In genomic region chr12:54185297-54185696, GRCh38 we compare ENCODE assay signal across 1 cellular context.
A peak's percentile ranks its signal among the peaks of the same experiment; 100 is the strongest.
TF ChIP-seq lines count a peak whose summit lies in the region.

No MANE protein-coding gene starts in this region.

TF ChIP-seq in HEK293, 187 proteins besides CTCF, POLR2A, EP300 and RAD21 (continued from another document):
- 0 out of 2 replicates have a peak, but pooled peaks have one; percentile 38 for TF ChIP-seq AEBP2 (tag by site-specific recombination; IDR thresholded peaks at IDR 0.05; ENCODE audit: borderline replicate concordance)
- peak; percentile 62; the same call in 1 of the 2 replicates for TF ChIP-seq ZNF629 (tag by site-specific recombination; IDR thresholded peaks at IDR 0.05)
- 0 out of 2 replicates have a peak, but pooled peaks have one; percentile 60 for TF ChIP-seq ZFP37 (tag by site-specific recombination; IDR thresholded peaks at IDR 0.05)
- peak; percentile 54 for TF ChIP-seq ZNF654 (tag by site-specific recombination; IDR thresholded peaks at IDR 0.05; ENCODE audit: low read depth)
- TF ChIP-seq ZNF223 (tag by site-specific recombination; IDR thresholded peaks at IDR 0.05): peak; percentile 56; the same call in 1 of the 2 replicates
- TF ChIP-seq ZNF394 (tag by site-specific recombination; IDR thresholded peaks at IDR 0.05; ENCODE audit: borderline replicate concordance): peak; percentile 98
- TF ChIP-seq GLI2 (tag by site-specific recombination; IDR thresholded peaks at IDR 0.05; ENCODE audit: borderline replicate concordance, low read depth): peak; percentile 74; the same call in 1 of the 2 replicates
- TF ChIP-seq ZNF501 (tag by site-specific recombination; IDR thresholded peaks at IDR 0.05): 0 out of 2 replicates have a peak, but pooled peaks have one; percentile 18
- peak; percentile 81; the same call in 1 of the 2 replicates for TF ChIP-seq REST (tag by site-specific recombination; IDR thresholded peaks at IDR 0.05)
- TF ChIP-seq ZNF354C (tag by site-specific recombination; IDR thresholded peaks at IDR 0.05; ENCODE audit: borderline replicate concordance, low read depth): 0 out of 2 replicates have a peak, but pooled peaks have one; percentile 47
- peak; percentile 80 for TF ChIP-seq ZNF140 (tag by site-specific recombination; IDR thresholded peaks at IDR 0.05)
- TF ChIP-seq ZNF560 (tag by site-specific recombination; IDR thresholded peaks at IDR 0.05; ENCODE audit: borderline replicate concordance): peak; percentile 81; the same call in 1 of the 2 replicates
- TF ChIP-seq ZNF623 (tag by site-specific recombination; IDR thresholded peaks at IDR 0.05): peak; percentile 80
- peak; percentile 79; the same call in 1 of the 2 replicates for TF ChIP-seq ZNF404 (tag by site-specific recombination; IDR thresholded peaks at IDR 0.05)
- 0 out of 2 replicates have a peak, but pooled peaks have one; percentile 67 for TF ChIP-seq ZNF530 (tag by site-specific recombination; IDR thresholded peaks at IDR 0.05; ENCODE audit: low read depth)
- 0 out of 2 replicates have a peak, but pooled peaks have one; percentile 43 for TF ChIP-seq GFI1B (tag by site-specific recombination; IDR thresholded peaks at IDR 0.05)
- TF ChIP-seq ZNF580 (tag by site-specific recombination; IDR thresholded peaks at IDR 0.05): 0 out of 2 replicates have a peak, but pooled peaks have one; percentile 49
- peak; percentile 96 for TF ChIP-seq ZNF518A (tag by site-specific recombination; conservative IDR thresholded peaks at IDR 0.05; ENCODE audit: low read depth)
- peak; percentile 76 for TF ChIP-seq ZXDB (tag by site-specific recombination; IDR thresholded peaks at IDR 0.05)
- TF ChIP-seq ZNF341 (tag by site-specific recombination; IDR thresholded peaks at IDR 0.05; ENCODE audit: low read depth): 0 out of 2 replicates have a peak, but pooled peaks have one; percentile 25
- TF ChIP-seq ZNF558 (tag by site-specific recombination; IDR thresholded peaks at IDR 0.05): peak; percentile 91
- peak; percentile 53 for TF ChIP-seq ZBTB21 (tag by site-specific recombination; IDR thresholded peaks at IDR 0.05)
- 0 out of 2 replicates have a peak, but pooled peaks have one; percentile 64 for TF ChIP-seq ZNF266 (tag by site-specific recombination; IDR thresholded peaks at IDR 0.05; ENCODE audit: low read depth)
